10 cellular contexts compared by ENCODE assay signal in the genomic region with DNA sequence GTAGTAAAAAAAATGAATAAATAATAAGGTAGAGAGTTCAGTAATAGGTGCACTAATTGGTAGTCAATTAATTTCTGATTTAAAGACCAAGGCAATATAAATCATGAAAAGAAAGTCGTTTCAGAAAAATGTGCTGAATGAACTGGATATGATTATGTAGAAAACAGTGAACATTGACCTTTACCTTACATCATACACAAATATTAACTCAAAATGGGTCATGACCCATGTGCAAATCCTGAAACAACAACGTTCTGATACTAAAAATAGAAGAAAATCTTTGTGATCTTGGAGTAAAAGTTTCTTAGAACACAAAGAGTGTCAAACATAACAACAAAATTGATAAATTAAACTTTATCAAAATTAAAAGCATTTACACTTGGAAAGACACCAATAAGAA. TPM values are rescaled to one million over a fixed set of nuclear protein-coding genes. Genes with fewer than 3 reads are reported as not detected.
"Had no signal": no experiment of that assay in that cellular context is flagged by ENCODE, and none has a peak within 500 bp of the region (broad histone marks: within the 10 kb centered on the region; RNA-seq: fewer than 3 reads in every experiment).

No MANE protein-coding gene starts in this region.

- H2AFZ ChIP-seq: GM23338 had no signal

- H3K9me3 Mint-ChIP-seq: GM23338, H9 had no signal

- DNase-seq: H9, HCEC 1CT, IMR-90, KG1 had no signal

- H3K27ac Mint-ChIP-seq: GM23338, H9 had no signal

- ATAC-seq: GM23338, K562 had no signal

- FAIRE-seq: H1, H54, HTR-8/SVneo, K562 had no signal

- H3K4me2 ChIP-seq: GM23338 had no signal

- H3K4me3 Mint-ChIP-seq: GM23338, H9 had no signal

- H3K4me3 ChIP-seq: GM23338, K562 had no signal

- H3K4me1 Mint-ChIP-seq: GM23338 had no signal

RNA-seq across cellular contexts. Expression of gene COL11A1, which starts 39.1 kb away (rescaled TPM):
- total RNA-seq: HT-29 had no signal
- polyA plus RNA-seq: K562 had no signal
